In genomic region chr11:88886796-88887195, GRCh38 we compare ENCODE assay signal across 9 cellular contexts.
A peak's percentile ranks its signal among the peaks of the same experiment; 100 is the strongest.
DNase-seq lines count a peak whose midpoint lies in the region; ATAC-seq and TF ChIP-seq lines count a peak whose summit lies in the region.
"Had no signal": no experiment of that assay in that cellular context is flagged by ENCODE, and none has a peak within 500 bp of the region (broad histone marks: within the 10 kb centered on the region; RNA-seq: fewer than 3 reads in every experiment).

No MANE protein-coding gene starts in this region.

- no peak overlapping the region for H3K4me3 ChIP-seq in HL-60 (replicated peaks; ENCODE audit: insufficient read depth, low read length)
- no peak overlapping the region for H3K4me3 ChIP-seq in fibroblast of mammary gland (ENCODE audit: control insufficient read depth, low read depth, low read length)
- H3K4me3 ChIP-seq: skin epidermis had no signal

- peaks cover 3% of the 10 kb centered on the region for H3K9me3 Mint-ChIP-seq in Calu3 (ENCODE audit: low read depth, unreplicated experiment)

- intact Hi-C loops in Calu3 (cut with micrococcal nuclease; ENCODE audit: unreplicated experiment): no loop called here

- CTCF ChIA-PET in Calu3 (lab: Charles Lee): no interaction called here

- H3K4me3 Mint-ChIP-seq in Calu3 (ENCODE audit: low read depth, unreplicated experiment): no peak overlapping the region

- H3K27me3 Mint-ChIP-seq in Calu3 (ENCODE audit: unreplicated experiment): no peaks in the 10 kb centered on the region

- H3K36me3 Mint-ChIP-seq in Calu3 (ENCODE audit: insufficient read depth, unreplicated experiment): no peaks in the 10 kb centered on the region

- no peak for TF ChIP-seq CTCF in Calu3 (IDR thresholded peaks at IDR 0.05; ENCODE audit: unreplicated experiment)
- peak; percentile 26 for TF ChIP-seq CTCF in HL-60 (IDR thresholded peaks at IDR 0.05; ENCODE audit: insufficient read depth, low read length)
- peak; percentile 65 for TF ChIP-seq CTCF in fibroblast of mammary gland (conservative IDR thresholded peaks at IDR 0.05; ENCODE audit: control insufficient read depth, insufficient read depth, low read depth, low read length)

- no peak overlapping the region for H3K27ac ChIP-seq in HL-60 (replicated peaks)
- H3K27ac ChIP-seq: skin epidermis had no signal

- no TSS peak for BruUV-seq in Calu3 (replicated peaks; lab: Mats Ljungman, UMichigan)

- no peaks in the 10 kb centered on the region for H3K4me1 Mint-ChIP-seq in Calu3 (ENCODE audit: low read depth, unreplicated experiment)

- no peak overlapping the region for H3K27ac Mint-ChIP-seq in Calu3 (ENCODE audit: unreplicated experiment)

- ATAC-seq in GM18858 (IDR thresholded peaks at IDR 0.05; ENCODE audit: unreplicated experiment): peak; percentile 66

- DNase-seq in Calu3: peak; percentile 30
- peak; percentile 0 to 49 for DNase-seq in HL-60 (ENCODE audit: low read depth in 1 of 2, low spot score in 1 of 2)
- peak in 4 of 5 donors; percentile 2 to 26 (median 18) for DNase-seq in T-helper 1 cell
- DNase-seq in fibroblast of mammary gland (ENCODE audit: low read depth): peak; percentile 68
- no peak for DNase-seq in DMS79 treated with DMSO at 0.1 percent for 48 hours (lab: John Stamatoyannopoulos, UW)
- DNase-seq in superior temporal gyrus (ENCODE audit: extremely low spot score): no peak
- no peak for DNase-seq in NCI-H774 (lab: John Stamatoyannopoulos, UW)

- H3K27me3 ChIP-seq in HL-60 (ENCODE audit: insufficient read depth, poor library complexity, severe bottlenecking): no peaks in the 10 kb centered on the region

Comparison
In these comparisons a context has a peak if more than half of its experiments do, and no peak if none do; other contexts are left out.
1. DNase-seq: peak in Calu3 (single experiment), HL-60 (2 of 2), T-helper 1 cell (4 of 5) and fibroblast of mammary gland (single experiment); none in DMS79 treated with DMSO at 0.1 percent for 48 hours (single experiment), superior temporal gyrus (single experiment) and NCI-H774 (single experiment).